In the genomic region with DNA sequence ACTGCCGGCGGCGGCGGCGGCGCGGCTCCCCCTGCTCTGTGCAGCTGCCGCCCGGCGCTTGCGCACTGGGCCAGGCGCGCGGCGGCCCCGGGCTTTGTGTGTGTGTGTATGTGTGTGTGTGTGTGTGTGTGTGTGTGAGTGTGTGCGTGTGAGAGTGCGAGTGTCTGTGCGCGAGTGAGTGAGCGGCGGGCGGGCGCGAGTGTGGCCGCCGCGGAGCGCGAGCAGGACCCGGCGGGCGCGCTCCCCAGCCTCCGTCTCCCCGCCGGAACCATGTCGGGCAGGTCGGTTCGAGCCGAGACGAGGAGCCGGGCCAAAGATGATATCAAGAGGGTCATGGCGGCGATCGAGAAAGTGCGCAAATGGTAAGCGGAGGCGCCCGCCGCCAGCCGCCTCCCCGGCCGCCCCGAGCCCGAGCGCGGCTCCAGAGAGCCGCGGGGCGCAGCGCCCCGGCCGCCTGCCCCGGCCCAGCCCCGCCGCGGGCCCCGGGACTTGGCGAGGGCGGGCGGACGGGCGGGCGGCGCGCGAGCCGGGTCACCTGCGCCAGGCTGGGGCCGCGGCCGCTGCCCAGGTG, we compare ENCODE assay signal across 8 cellular contexts. TPM values are rescaled to one million over a fixed set of nuclear protein-coding genes. Genes with fewer than 3 reads are reported as not detected.
A peak's percentile ranks its signal among the peaks of the same experiment; 100 is the strongest.
DNase-seq lines count a peak whose midpoint lies in the region; ATAC-seq, FAIRE-seq and TF ChIP-seq lines count a peak whose summit lies in the region.

A gene (plus strand): TSS at position 63 of the 571 bp plus-strand sequence. CDS start 208 bp downstream, at position 271.

- H3F3A ChIP-seq in Loucy (ENCODE audit: low read depth), result no peaks in the 10 kb centered on the region; the same call in 1 of the 2 replicates

- H3K9ac ChIP-seq in Loucy (ENCODE audit: low read depth, low read length, poor library complexity, severe bottlenecking), result peak within 1 kb of the TSS; percentile 94

- H3K4me2 ChIP-seq in Loucy (ENCODE audit: low read depth, low read length, poor library complexity, severe bottlenecking) (peak within 1 kb of the TSS; percentile 87), hepatocyte (peak within 1 kb of the TSS; percentile 99)

- H2AFZ ChIP-seq in Loucy (ENCODE audit: low read length), result peak within 1 kb of the TSS; percentile 81
- H2AFZ ChIP-seq in hepatocyte, result peak within 1 kb of the TSS; percentile 97

- peak within 1 kb of the TSS; percentile 75 for H3K4me3 ChIP-seq in GM08714 (ENCODE audit: low read length)
- peak within 1 kb of the TSS; percentile 98 for H3K4me3 ChIP-seq in Loucy (ENCODE audit: low read length, poor library complexity, severe bottlenecking)
- peak within 1 kb of the TSS; percentile 98 for H3K4me3 ChIP-seq in hepatocyte

- peak; percentile 31 for DNase-seq in T follicular helper cell (ENCODE audit: low read depth)
- peak; percentile 88 for DNase-seq in astrocyte of the hippocampus (ENCODE audit: low read depth, low spot score)
- peak; percentile 87 for DNase-seq in hepatocyte (ENCODE audit: low spot score)
- peak; percentile 79 for DNase-seq in putamen (ENCODE audit: low spot score)
- DNase-seq in D721Med (ENCODE audit: insufficient read length, low spot score), result no peak

- H3K4me1 ChIP-seq in Loucy (ENCODE audit: insufficient read depth, low read length, poor library complexity, severe bottlenecking) (peaks cover 4% of the 10 kb centered on the region), hepatocyte (ENCODE audit: insufficient read depth) (peaks cover 16% of the 10 kb centered on the region)

- no peaks in the 10 kb centered on the region for H3K27me3 ChIP-seq in Loucy (ENCODE audit: insufficient read depth, low read length, poor library complexity, severe bottlenecking)
- no peaks in the 10 kb centered on the region for H3K27me3 ChIP-seq in hepatocyte

- H3K36me3 ChIP-seq in Loucy (ENCODE audit: insufficient read depth, low read length), result no peaks in the 10 kb centered on the region
- no peaks in the 10 kb centered on the region for H3K36me3 ChIP-seq in hepatocyte (replicated peaks; ENCODE audit: insufficient read depth, low read depth)

- peaks cover 25% of the 10 kb centered on the region for H4K20me1 ChIP-seq in Loucy (ENCODE audit: insufficient read depth, low read length, poor library complexity, severe bottlenecking)
- no peaks in the 10 kb centered on the region for H4K20me1 ChIP-seq in hepatocyte (ENCODE audit: insufficient read depth, poor library complexity, severe bottlenecking)

- TF ChIP-seq CTCF in Loucy (conservative IDR thresholded peaks at IDR 0.05; ENCODE audit: low read length), result no peak
- TF ChIP-seq CTCF in hepatocyte (IDR thresholded peaks at IDR 0.05; ENCODE audit: poor library complexity), result no peak
- TF ChIP-seq CTCF in D721Med (IDR thresholded peaks at IDR 0.05; ENCODE audit: insufficient read depth, missing control alignments), result no peak

- H3K9me2 ChIP-seq in Loucy (replicated peaks; ENCODE audit: low read depth, low read length) (no peaks in the 10 kb centered on the region), hepatocyte (replicated peaks; ENCODE audit: insufficient read depth) (no peaks in the 10 kb centered on the region)

- 0% methylated on average over 27 of the region's 83 CpGs for WGBS in hepatocyte (ENCODE audit: low lambda C conversion rate, missing lambda C conversion rate)

- H3K9me3 ChIP-seq in Loucy (ENCODE audit: insufficient read depth, low read depth, low read length) (no peaks in the 10 kb centered on the region), hepatocyte (ENCODE audit: low read depth) (no peaks in the 10 kb centered on the region)

- peaks cover 55% of the 10 kb centered on the region for H3K79me2 ChIP-seq in Loucy (ENCODE audit: insufficient read depth, low read length)
- H3K79me2 ChIP-seq in hepatocyte, result peaks cover 48% of the 10 kb centered on the region

- H3K27ac ChIP-seq in hepatocyte, result peak within 1 kb of the TSS; percentile 81

- no peak for ATAC-seq in GM18907 (IDR thresholded peaks at IDR 0.05; ENCODE audit: unreplicated experiment)

- no peak for FAIRE-seq in D721Med (lab: Jason Lieb, UNC)

RNA-seq across cellular contexts. Expression of the gene that starts here (rescaled TPM):
- 9.6 and 14.2 TPM in 2 replicates for total RNA-seq in hepatocyte
- 11.8 and 14.9 TPM in 2 replicates for polyA plus RNA-seq in hepatocyte
